In genomic region chr17:43686957-43687356, GRCh38 we compare ENCODE assay signal across 2 cellular contexts. TPM values are rescaled to one million over a fixed set of nuclear protein-coding genes. Genes with fewer than 3 reads are reported as not detected.
"Had no signal": no experiment of that assay in that cellular context is flagged by ENCODE, and none has a peak within 500 bp of the region (broad histone marks: within the 10 kb centered on the region; RNA-seq: fewer than 3 reads in every experiment).

No MANE protein-coding gene starts in this region.

RNA-seq across cellular contexts. Expression of gene MEOX1, which starts 25.2 kb away (rescaled TPM):
- total RNA-seq: astrocyte, bronchial epithelial cell had no signal
